In the genomic region with DNA sequence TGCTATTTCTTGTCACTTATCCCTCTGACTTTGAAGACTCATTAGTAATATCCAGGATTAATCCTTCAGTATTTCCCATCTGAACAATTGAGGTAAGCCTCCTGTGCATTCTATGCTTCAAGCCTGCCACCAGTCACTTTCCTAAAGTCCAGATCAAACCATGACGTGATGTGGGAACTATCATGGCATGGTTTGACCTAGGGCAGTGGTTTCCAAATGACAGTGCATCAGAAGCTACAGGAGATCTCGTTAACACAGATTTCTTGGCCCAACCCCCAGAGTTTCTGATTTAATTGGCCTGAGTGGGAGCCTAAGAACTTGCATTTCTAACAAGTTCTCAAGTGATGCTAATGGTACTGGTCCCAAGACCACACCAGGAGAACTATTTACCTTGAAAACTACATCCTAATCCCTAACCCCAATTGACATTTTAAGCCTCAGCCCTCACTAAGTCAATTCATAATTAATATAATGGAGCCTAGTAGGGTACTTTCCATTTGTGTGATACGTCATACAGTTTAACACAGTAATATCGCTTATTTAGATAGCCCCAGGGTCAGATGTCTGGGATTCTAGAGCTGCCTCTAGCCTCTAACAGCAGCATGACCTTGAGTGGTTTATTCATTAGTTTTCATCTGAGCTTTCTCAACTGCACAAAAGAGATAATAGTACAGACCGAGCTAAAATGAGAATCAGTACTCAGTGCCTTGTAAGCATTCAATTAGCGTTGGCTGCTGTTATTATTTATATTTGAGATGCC, we compare ENCODE assay signal across 17 cellular contexts.
DNase-seq lines count a peak whose midpoint lies in the region; ATAC-seq, FAIRE-seq and TF ChIP-seq lines count a peak whose summit lies in the region.
"Had no signal": no experiment of that assay in that cellular context is flagged by ENCODE, and none has a peak within 500 bp of the region (broad histone marks: within the 10 kb centered on the region; RNA-seq: fewer than 3 reads in every experiment).

No MANE protein-coding gene starts in this region.

- H3K23ac ChIP-seq in H9 (ENCODE audit: insufficient read length, low read depth, low read length) (no peak overlapping the region), neuronal stem cell (ENCODE audit: low read depth, low read length, poor library complexity) (no peak overlapping the region)

- H3K4me3 ChIP-seq in GM12865 (ENCODE audit: low read depth, low read length), result no peak overlapping the region
- no peak overlapping the region for H3K4me3 ChIP-seq in astrocyte (ENCODE audit: insufficient read depth, low read depth, low read length)
- H3K4me3 ChIP-seq in neuronal stem cell (ENCODE audit: low read length in 2 of 2), result no peak overlapping the region
- H3K4me3 ChIP-seq in Peyer's patch, result no peak overlapping the region
- H3K4me3 ChIP-seq: A549, GM23338 had no signal

- no peak for TF ChIP-seq CTCF in GM12865 (IDR thresholded peaks at IDR 0.05; ENCODE audit: insufficient read depth, low read depth, low read length, missing control alignments)
- TF ChIP-seq CTCF in H9 (conservative IDR thresholded peaks at IDR 0.05), result no peak
- TF ChIP-seq CTCF in astrocyte (IDR thresholded peaks at IDR 0.05; ENCODE audit: insufficient read depth, low read depth, low read length), result no peak
- no peak for TF ChIP-seq CTCF in foreskin keratinocyte (conservative IDR thresholded peaks at IDR 0.05)
- TF ChIP-seq CTCF in Peyer's patch (IDR thresholded peaks at IDR 0.05), result no peak

- H3K79me1 ChIP-seq in H9 (ENCODE audit: insufficient read depth, low read depth, low read length, poor library complexity, severe bottlenecking), result no peaks in the 10 kb centered on the region
- H3K79me1 ChIP-seq in neuronal stem cell (ENCODE audit: low read depth, low read length), result no peaks in the 10 kb centered on the region

- peaks cover 8 to 11% of the 10 kb centered on the region in 2 experiments for H3K9me3 Mint-ChIP-seq in H9
- H3K9me3 Mint-ChIP-seq in astrocyte (ENCODE audit: unreplicated experiment), result peaks cover 6% of the 10 kb centered on the region

- H2BK12ac ChIP-seq in H9 (ENCODE audit: insufficient read length, low read depth, low read length) (no peak overlapping the region), neuronal stem cell (ENCODE audit: low read length) (no peak overlapping the region)

- H3T11ph ChIP-seq in H9 (ENCODE audit: low read length), result peak overlapping the region; percentile 2

- H2BK15ac ChIP-seq in H9 (ENCODE audit: low read depth, low read length), result no peak overlapping the region
- no peak overlapping the region for H2BK15ac ChIP-seq in neuronal stem cell (ENCODE audit: low read length)

- H3K14ac ChIP-seq in H9 (ENCODE audit: insufficient read depth, low read length), result no peak overlapping the region
- H3K14ac ChIP-seq in neuronal stem cell (ENCODE audit: low read length), result no peak overlapping the region

- H4K8ac ChIP-seq in H9 (replicated peaks; ENCODE audit: insufficient read length, low read depth, low read length) (no peak overlapping the region), neuronal stem cell (ENCODE audit: low read depth, low read length) (no peak overlapping the region)

- TF ChIP-seq POLR2A in Peyer's patch (IDR thresholded peaks at IDR 0.05), result no peak

- ATAC-seq in foreskin keratinocyte (no peak), GM21786 (IDR thresholded peaks at IDR 0.05; ENCODE audit: unreplicated experiment) (no peak)
- ATAC-seq: A549, GM23338 had no signal

- peak; percentile 23 for FAIRE-seq in astrocyte (lab: Jason Lieb, UNC)
- FAIRE-seq: A549 had no signal

- H3K4me3 Mint-ChIP-seq in H9, result no peak overlapping the region
- H3K4me3 Mint-ChIP-seq in astrocyte (ENCODE audit: unreplicated experiment), result no peak overlapping the region
- H3K4me3 Mint-ChIP-seq: CD4-positive, alpha-beta memory T cell; GM23338 had no signal

- peak; percentile 38 for DNase-seq in GM12865 (ENCODE audit: low read depth)
- DNase-seq in H9, result no peak
- no peak for DNase-seq in astrocyte (ENCODE audit: low read depth)
- DNase-seq in neuronal stem cell (ENCODE audit: low spot score), result peak; percentile 12
- no peak for DNase-seq in foreskin keratinocyte
- DNase-seq in Peyer's patch, result no peak
- DNase-seq: BE2C; CD4-positive, alpha-beta memory T cell; DMS153; DMS79 treated with DMSO at 0.1 percent for 48 hours; GDM1; H7 had no signal

- H4K20me1 ChIP-seq in H9 (ENCODE audit: control insufficient read depth, insufficient read depth, insufficient read length) (no peaks in the 10 kb centered on the region), astrocyte (ENCODE audit: insufficient read depth, low read length) (no peaks in the 10 kb centered on the region)

- H3K27me3 Mint-ChIP-seq in H9 (ENCODE audit: low read depth) (no peaks in the 10 kb centered on the region; the same call in 1 of the 2 replicates), astrocyte (ENCODE audit: low read depth, unreplicated experiment) (no peaks in the 10 kb centered on the region)
- H3K27me3 Mint-ChIP-seq: CD4-positive, alpha-beta memory T cell had no signal

- H4K5ac ChIP-seq in H9 (ENCODE audit: insufficient read length, low read depth, low read length), result no peak overlapping the region

- no peak overlapping the region for H3K27ac ChIP-seq in H9 (ENCODE audit: insufficient read length, low read depth, low read length)
- no peak overlapping the region for H3K27ac ChIP-seq in astrocyte (ENCODE audit: low read depth, low read length)
- H3K27ac ChIP-seq in neuronal stem cell (replicated peaks; ENCODE audit: low read length), result no peak overlapping the region
- H3K27ac ChIP-seq in foreskin keratinocyte, result no peak overlapping the region
- no peak overlapping the region for H3K27ac ChIP-seq in Peyer's patch
- H3K27ac ChIP-seq: A549, C4-2B, HL-60 had no signal

- H3K27ac Mint-ChIP-seq in H9 (no peak overlapping the region), astrocyte (ENCODE audit: unreplicated experiment) (no peak overlapping the region)
- H3K27ac Mint-ChIP-seq: CD4-positive, alpha-beta memory T cell; GM23338 had no signal

- H3K9me3 ChIP-seq in H9 (ENCODE audit: control insufficient read depth, low read depth, low read length), result no peaks in the 10 kb centered on the region
- no peaks in the 10 kb centered on the region for H3K9me3 ChIP-seq in astrocyte (ENCODE audit: insufficient read depth, low read depth, low read length)
- peaks cover 0 to 2% of the 10 kb centered on the region in 2 donors for H3K9me3 ChIP-seq in neuronal stem cell (replicated peaks in 1 of 2; ENCODE audit: control insufficient read depth in 2 of 2, insufficient read depth in 1 of 2, low read depth in 1 of 2, low read length in 2 of 2)
- no peaks in the 10 kb centered on the region for H3K9me3 ChIP-seq in Peyer's patch
- H3K9me3 ChIP-seq: A549, BE2C had no signal

- H3K4me1 ChIP-seq in H9 (ENCODE audit: insufficient read depth, low read length), result no peaks in the 10 kb centered on the region
- peaks cover 15% of the 10 kb centered on the region for H3K4me1 ChIP-seq in astrocyte (ENCODE audit: insufficient read depth, low read length)
- H3K4me1 ChIP-seq in neuronal stem cell (ENCODE audit: control insufficient read depth in 2 of 2, insufficient read depth in 1 of 2, low read depth in 1 of 2, low read length in 2 of 2), result peaks cover 0 to 5% of the 10 kb centered on the region in 2 donors
- peaks cover 21% of the 10 kb centered on the region for H3K4me1 ChIP-seq in foreskin keratinocyte
- no peaks in the 10 kb centered on the region for H3K4me1 ChIP-seq in Peyer's patch
- H3K4me1 ChIP-seq: BE2C had no signal

- peaks cover 5 to 13% (median 6%) of the 10 kb centered on the region in 3 experiments; a peak in 6 of 7 replicates for H3K36me3 Mint-ChIP-seq in H9 (ENCODE audit: insufficient read depth in 1 of 3, low read depth in 3 of 3)
- no peaks in the 10 kb centered on the region for H3K36me3 Mint-ChIP-seq in astrocyte (ENCODE audit: low read depth, unreplicated experiment)
- H3K36me3 Mint-ChIP-seq: CD4-positive, alpha-beta memory T cell had no signal

- H3K9ac ChIP-seq in H9 (ENCODE audit: extremely low read depth, insufficient read length, low read length), result no peak overlapping the region
- no peak overlapping the region for H3K9ac ChIP-seq in astrocyte (ENCODE audit: low read length)
- no peak overlapping the region for H3K9ac ChIP-seq in neuronal stem cell (ENCODE audit: low read depth, low read length, poor library complexity)

- no peaks in the 10 kb centered on the region for H3K23me2 ChIP-seq in H9 (ENCODE audit: insufficient read length, low read depth, low read length, poor library complexity, severe bottlenecking)

- H3K4me1 Mint-ChIP-seq in H9, result peaks cover 13% of the 10 kb centered on the region in 2 experiments
- H3K4me1 Mint-ChIP-seq in astrocyte (ENCODE audit: low read depth, unreplicated experiment), result peaks cover 12% of the 10 kb centered on the region
- H3K4me1 Mint-ChIP-seq: CD4-positive, alpha-beta memory T cell had no signal

- H3K36me3 ChIP-seq in astrocyte (ENCODE audit: insufficient read depth, low read length), result no peaks in the 10 kb centered on the region
- no peaks in the 10 kb centered on the region for H3K36me3 ChIP-seq in neuronal stem cell (replicated peaks in 1 of 2; ENCODE audit: control insufficient read depth in 2 of 2, insufficient read depth in 2 of 2, low read length in 2 of 2)
- H3K36me3 ChIP-seq in Peyer's patch, result no peaks in the 10 kb centered on the region
- H3K36me3 ChIP-seq: BE2C had no signal

- H2BK20ac ChIP-seq in H9 (ENCODE audit: low read depth, low read length, poor library complexity, severe bottlenecking), result no peak overlapping the region

- no peak overlapping the region for H3K18ac ChIP-seq in H9 (ENCODE audit: insufficient read length, low read depth, low read length)
- no peak overlapping the region for H3K18ac ChIP-seq in neuronal stem cell (ENCODE audit: low read length)

- H2BK120ac ChIP-seq in H9 (ENCODE audit: low read depth, low read length, poor library complexity, severe bottlenecking) (no peak overlapping the region), neuronal stem cell (ENCODE audit: low read depth, low read length) (no peak overlapping the region)

- H4K91ac ChIP-seq in H9 (ENCODE audit: insufficient read length, low read depth, low read length), result no peak overlapping the region
- H4K91ac ChIP-seq in neuronal stem cell (ENCODE audit: low read depth, low read length, poor library complexity), result no peak overlapping the region

- H2BK5ac ChIP-seq in H9 (ENCODE audit: insufficient read length, low read length) (no peak overlapping the region), neuronal stem cell (ENCODE audit: low read length) (no peak overlapping the region)

- H2AK5ac ChIP-seq in H9 (ENCODE audit: insufficient read length, low read length), result no peak overlapping the region
- H2AK5ac ChIP-seq in neuronal stem cell (ENCODE audit: low read depth, low read length), result no peak overlapping the region

- H3K56ac ChIP-seq in H9 (ENCODE audit: insufficient read length, low read depth, low read length), result no peak overlapping the region

- WGBS in H9 (ENCODE audit: extremely low coverage, insufficient read length, low lambda C conversion rate), result no CpG with 5 or more reads among the region's 6 CpGs
- no CpG with 5 or more reads among the region's 6 CpGs for WGBS in neuronal stem cell (ENCODE audit: extremely low coverage in 2 of 2, insufficient read length in 2 of 2, insufficient replicate concordance in 1 of 2), 2 donors

- no peak overlapping the region for H3K4me2 ChIP-seq in H9 (ENCODE audit: insufficient read depth, insufficient read length, low read length)
- H3K4me2 ChIP-seq in astrocyte (ENCODE audit: low read length), result no peak overlapping the region
- H3K4me2 ChIP-seq in neuronal stem cell (ENCODE audit: insufficient read depth, low read length, poor library complexity, severe bottlenecking), result no peak overlapping the region
- H3K4me2 ChIP-seq: A549, GM23338 had no signal

- H3K4ac ChIP-seq in H9 (ENCODE audit: low read depth, low read length), result no peak overlapping the region
- H3K4ac ChIP-seq in neuronal stem cell (ENCODE audit: low read length), result no peak overlapping the region

- no peak overlapping the region for H2AFZ ChIP-seq in H9 (ENCODE audit: low read length)
- no peak overlapping the region for H2AFZ ChIP-seq in astrocyte (ENCODE audit: low read depth, low read length)
- H2AFZ ChIP-seq in neuronal stem cell (ENCODE audit: low read length), result no peak overlapping the region
- H2AFZ ChIP-seq: GM23338 had no signal

- H3K79me2 ChIP-seq in H9 (ENCODE audit: insufficient read depth, low read length), result no peaks in the 10 kb centered on the region
- H3K79me2 ChIP-seq in astrocyte (ENCODE audit: insufficient read depth, low read length), result no peaks in the 10 kb centered on the region

- H3K27me3 ChIP-seq in H9 (ENCODE audit: insufficient read depth, low read length), result no peaks in the 10 kb centered on the region
- H3K27me3 ChIP-seq in astrocyte (ENCODE audit: insufficient read depth, low read length), result no peaks in the 10 kb centered on the region
- H3K27me3 ChIP-seq in neuronal stem cell (ENCODE audit: control insufficient read depth in 3 of 3, insufficient read depth in 3 of 3, low read depth in 1 of 3, low read length in 3 of 3), result no peaks in the 10 kb centered on the region
- no peaks in the 10 kb centered on the region for H3K27me3 ChIP-seq in foreskin keratinocyte
- no peaks in the 10 kb centered on the region for H3K27me3 ChIP-seq in Peyer's patch
- H3K27me3 ChIP-seq: BE2C had no signal

Comparison
In these comparisons a context has a peak if more than half of its experiments do, and no peak if none do; other contexts are left out.
1. DNase-seq: peak in GM12865 (single experiment) and neuronal stem cell (single experiment); none in H9 (single experiment), astrocyte (single experiment), foreskin keratinocyte (0 of 2) and Peyer's patch (0 of 3).